1 cellular context compared by ENCODE assay signal in the genomic region with DNA sequence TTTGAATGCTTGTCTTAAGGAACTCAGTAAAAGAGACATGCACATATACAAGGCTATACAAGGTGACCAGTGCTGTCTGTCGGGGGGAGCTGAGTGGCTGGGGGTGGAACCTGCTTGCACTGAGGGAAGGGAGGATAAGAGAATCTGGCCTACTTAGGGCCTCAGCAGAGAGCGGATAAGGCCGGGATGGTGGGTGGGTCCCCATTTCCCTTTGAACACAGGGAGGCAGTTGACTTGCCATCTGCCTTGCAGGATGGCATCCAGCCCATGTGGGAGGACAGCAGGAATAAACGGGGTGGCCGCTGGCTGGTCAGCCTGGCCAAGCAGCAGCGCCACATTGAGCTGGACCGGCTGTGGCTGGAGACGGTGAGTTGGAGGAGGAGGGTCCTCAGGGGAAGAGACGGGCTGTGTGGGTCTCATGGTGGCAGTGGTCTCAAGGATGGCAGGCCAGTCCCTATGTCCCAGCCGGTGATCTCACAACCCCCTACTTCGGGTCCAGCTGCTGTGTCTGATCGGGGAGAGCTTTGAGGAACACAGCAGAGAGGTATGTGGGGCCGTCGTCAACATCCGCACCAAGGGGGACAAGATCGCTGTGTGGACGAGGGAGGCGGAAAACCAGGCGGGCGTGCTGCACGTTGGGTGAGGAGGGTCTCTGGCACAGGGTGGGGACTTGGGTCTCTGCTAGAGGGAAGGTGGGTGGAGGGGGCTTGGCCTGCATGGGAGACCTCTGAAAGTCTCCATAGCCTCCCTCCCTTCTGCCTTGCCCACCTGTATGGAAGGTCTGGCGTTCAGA.
TF ChIP-seq lines count a peak whose summit lies in the region.

No MANE protein-coding gene starts in this region.

TF ChIP-seq in IMR-90, 13 proteins besides CTCF, POLR2A, EP300 and RAD21:
- TF ChIP-seq MAFK (IDR thresholded peaks at IDR 0.05; ENCODE audit: low read depth, low read length) (no peak), BHLHE40 (IDR thresholded peaks at IDR 0.05; ENCODE audit: low read depth, low read length) (no peak), SMC3 (IDR thresholded peaks at IDR 0.05; ENCODE audit: low read depth, low read length) (no peak), CEBPB (IDR thresholded peaks at IDR 0.05; ENCODE audit: low read depth, low read length) (no peak), MAZ (IDR thresholded peaks at IDR 0.05; ENCODE audit: borderline replicate concordance, low read depth, low read length) (no peak), NFE2L2 (IDR thresholded peaks at IDR 0.05; ENCODE audit: low read depth, low read length) (no peak), RCOR1 (IDR thresholded peaks at IDR 0.05; ENCODE audit: insufficient replicate concordance, low read length) (no peak), MXI1 (IDR thresholded peaks at IDR 0.05; ENCODE audit: borderline replicate concordance, low read depth, low read length) (no peak), RFX5 (IDR thresholded peaks at IDR 0.05; ENCODE audit: low read depth, low read length) (no peak)
- TF ChIP-seq, protein P1, sequence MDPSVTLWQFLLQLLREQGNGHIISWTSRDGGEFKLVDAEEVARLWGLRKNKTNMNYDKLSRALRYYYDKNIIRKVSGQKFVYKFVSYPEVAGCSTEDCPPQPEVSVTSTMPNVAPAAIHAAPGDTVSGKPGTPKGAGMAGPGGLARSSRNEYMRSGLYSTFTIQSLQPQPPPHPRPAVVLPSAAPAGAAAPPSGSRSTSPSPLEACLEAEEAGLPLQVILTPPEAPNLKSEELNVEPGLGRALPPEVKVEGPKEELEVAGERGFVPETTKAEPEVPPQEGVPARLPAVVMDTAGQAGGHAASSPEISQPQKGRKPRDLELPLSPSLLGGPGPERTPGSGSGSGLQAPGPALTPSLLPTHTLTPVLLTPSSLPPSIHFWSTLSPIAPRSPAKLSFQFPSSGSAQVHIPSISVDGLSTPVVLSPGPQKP (IDR thresholded peaks at IDR 0.05; ENCODE audit: borderline replicate concordance, low read depth, low read length), result no peak
